8 cellular contexts compared by ENCODE assay signal in genomic region chr11:114183041-114183511, GRCh38.
DNase-seq lines count a peak whose midpoint lies in the region; ATAC-seq and TF ChIP-seq lines count a peak whose summit lies in the region.

No MANE protein-coding gene starts in this region.

- peak overlapping the region; percentile 74 to 84 for H3K27ac Mint-ChIP-seq in activated naive CD4-positive, alpha-beta T cell treated with anti-CD3 and anti-CD28 coated beads, Interleukin-2, amount 50 U/mL, for 72 hours
- H3K27ac Mint-ChIP-seq in neural crest cell (ENCODE audit: unreplicated experiment), result peak overlapping the region; percentile 99

- H3K4me1 Mint-ChIP-seq in neural crest cell, result peaks cover 57% of the 10 kb centered on the region

- no peak for TF ChIP-seq CTCF in WERI-Rb-1 (IDR thresholded peaks at IDR 0.05; ENCODE audit: low read depth, low read length)
- TF ChIP-seq CTCF in neural crest cell (conservative IDR thresholded peaks at IDR 0.05), result no peak

- H3K9me3 ChIP-seq in WERI-Rb-1 (ENCODE audit: severe bottlenecking), result no peaks in the 10 kb centered on the region

- no peaks in the 10 kb centered on the region for H3K36me3 ChIP-seq in WERI-Rb-1

- H3K9me3 Mint-ChIP-seq in activated naive CD4-positive, alpha-beta T cell treated with anti-CD3 and anti-CD28 coated beads, Interleukin-2, amount 50 U/mL, for 72 hours, result peaks cover 3 to 5% of the 10 kb centered on the region in 2 donors
- peaks cover 3% of the 10 kb centered on the region for H3K9me3 Mint-ChIP-seq in neural crest cell

- peak; percentile 12 for DNase-seq in WERI-Rb-1
- DNase-seq in activated naive CD4-positive, alpha-beta T cell treated with anti-CD3 and anti-CD28 coated beads, Interleukin-2, amount 50 U/mL, for 72 hours (ENCODE audit: low spot score in 2 of 2), result peak; percentile 31 to 62
- DNase-seq in neural crest cell (ENCODE audit: low read depth, low spot score), result no peak
- DNase-seq in substantia nigra (lab: John Stamatoyannopoulos, UW), result peak in 2 of 49 donors; percentile 8 to 24
- DNase-seq in GOT3 (lab: John Stamatoyannopoulos, UW), result no peak
- no peak for DNase-seq in DMS53 (lab: John Stamatoyannopoulos, UW)

- no peaks in the 10 kb centered on the region for H3K27me3 Mint-ChIP-seq in neural crest cell (ENCODE audit: low read depth)

- H3K4me3 Mint-ChIP-seq in neural crest cell, result peak overlapping the region; percentile 63

- H3K27ac ChIP-seq in WERI-Rb-1 (no peak overlapping the region), substantia nigra (ENCODE audit: low read depth, low read length, poor library complexity, severe bottlenecking) (peak overlapping the region; percentile 55)

- peak; percentile 76 to 93 for ATAC-seq in activated naive CD4-positive, alpha-beta T cell treated with anti-CD3 and anti-CD28 coated beads, Interleukin-2, amount 50 U/mL, for 72 hours
- ATAC-seq in GM19455 (IDR thresholded peaks at IDR 0.05; ENCODE audit: unreplicated experiment) (no peak), HG02870 (IDR thresholded peaks at IDR 0.05; ENCODE audit: unreplicated experiment) (no peak)

- H3K4me3 ChIP-seq in WERI-Rb-1 (ENCODE audit: low read depth, low read length), result no peak overlapping the region

- peaks cover 0 to 8% of the 10 kb centered on the region in 2 donors for H3K36me3 Mint-ChIP-seq in activated naive CD4-positive, alpha-beta T cell treated with anti-CD3 and anti-CD28 coated beads, Interleukin-2, amount 50 U/mL, for 72 hours
- peaks cover 23% of the 10 kb centered on the region for H3K36me3 Mint-ChIP-seq in neural crest cell (ENCODE audit: low read depth)

- no peaks in the 10 kb centered on the region for H3K27me3 ChIP-seq in WERI-Rb-1 (ENCODE audit: insufficient read depth, low read depth, severe bottlenecking)

Comparison
In these comparisons a context has a peak if more than half of its experiments do, and no peak if none do; other contexts are left out.
1. DNase-seq: peak in WERI-Rb-1 (single experiment) and activated naive CD4-positive, alpha-beta T cell treated with anti-CD3 and anti-CD28 coated beads, Interleukin-2, amount 50 U/mL, for 72 hours (2 of 2); none in neural crest cell (single experiment), GOT3 (single experiment) and DMS53 (single experiment).
2. ATAC-seq: peak in activated naive CD4-positive, alpha-beta T cell treated with anti-CD3 and anti-CD28 coated beads, Interleukin-2, amount 50 U/mL, for 72 hours (2 of 2); none in GM19455 (single experiment) and HG02870 (single experiment).